Comparison of ENCODE assay signal across 8 cellular contexts in genomic region chr12:132356686-132357622, GRCh38. TPM values are rescaled to one million over a fixed set of nuclear protein-coding genes. Genes with fewer than 3 reads are reported as not detected.
DNase-seq lines count a peak whose midpoint lies in the region; ATAC-seq and TF ChIP-seq lines count a peak whose summit lies in the region.

No MANE protein-coding gene starts in this region.

- DNase-seq in A172 (ENCODE audit: low spot score) (peak; percentile 80), HCT116 (ENCODE audit: low read depth, low spot score) (peak; percentile 22), WTC11 (ENCODE audit: low spot score) (no peak), hepatocyte (ENCODE audit: low spot score) (peak; percentile 83), tibial artery (no peak), NCI-H1930 (lab: John Stamatoyannopoulos, UW) (no peak), GF-D8 (lab: John Stamatoyannopoulos, UW) (no peak)
- DNase-seq in activated CD4-positive, alpha-beta T cell treated with anti-CD3 and anti-CD28 coated beads, Interleukin-2, amount 10 ng/mL, durations not matched to agents 7 days and 5 days = no peak

- H4K20me1 ChIP-seq in HCT116 (ENCODE audit: insufficient read depth) (no peaks in the 10 kb centered on the region), hepatocyte (ENCODE audit: insufficient read depth, poor library complexity, severe bottlenecking) (no peaks in the 10 kb centered on the region)

- H3K4me1 ChIP-seq in HCT116 (ENCODE audit: control insufficient read depth in 1 of 2, insufficient read depth in 2 of 2, low read length in 2 of 2) (peaks cover 7 to 14% of the 10 kb centered on the region in 2 experiments; a peak in 3 of 4 replicates), hepatocyte (ENCODE audit: insufficient read depth) (peaks cover 4% of the 10 kb centered on the region), tibial artery (no peaks in the 10 kb centered on the region)

- ATAC-seq in HCT116 (peak; percentile 98), WTC11 (peak; percentile 57)

- H3K4me3 Mint-ChIP-seq in WTC11 = no peak overlapping the region
- no peak overlapping the region for H3K4me3 Mint-ChIP-seq in activated CD4-positive, alpha-beta T cell treated with anti-CD3 and anti-CD28 coated beads, Interleukin-2, amount 10 ng/mL, durations not matched to agents 7 days and 5 days

- H3K9me3 Mint-ChIP-seq in WTC11 = peaks cover 5% of the 10 kb centered on the region; the same call in 1 of the 2 replicates
- peaks cover 4% of the 10 kb centered on the region for H3K9me3 Mint-ChIP-seq in activated CD4-positive, alpha-beta T cell treated with anti-CD3 and anti-CD28 coated beads, Interleukin-2, amount 10 ng/mL, durations not matched to agents 7 days and 5 days

- peaks cover 4% of the 10 kb centered on the region for H3K36me3 Mint-ChIP-seq in WTC11
- peaks cover 2% of the 10 kb centered on the region for H3K36me3 Mint-ChIP-seq in activated CD4-positive, alpha-beta T cell treated with anti-CD3 and anti-CD28 coated beads, Interleukin-2, amount 10 ng/mL, durations not matched to agents 7 days and 5 days (ENCODE audit: low read depth)

- H3K4me3 ChIP-seq in HCT116 (replicated peaks in 1 of 2; ENCODE audit: low read depth in 1 of 2, low read length in 2 of 2) (peak overlapping the region in 1 of 2 experiments; percentile 41; a peak in 2 of 4 replicates), hepatocyte (no peak overlapping the region), tibial artery (no peak overlapping the region)

- CTCF ChIA-PET in HCT116 (lab: Charles Lee) = no interaction called here
- CTCF ChIA-PET in WTC11 (lab: Charles Lee) = interaction anchor here (0.7 to 1.3 kb wide), 4 partner anchors 13 to 74 kb away, joined by 3 to 7 read pairs (median 3); no protein-coding TSS in a partner anchor
- CTCF ChIA-PET in activated CD4-positive, alpha-beta T cell treated with anti-CD3 and anti-CD28 coated beads, Interleukin-2, amount 10 ng/mL, durations not matched to agents 7 days and 5 days (lab: Charles Lee) = no interaction called here

- H3K9me2 ChIP-seq in HCT116 (ENCODE audit: insufficient read depth) (no peaks in the 10 kb centered on the region), hepatocyte (replicated peaks; ENCODE audit: insufficient read depth) (no peaks in the 10 kb centered on the region)

- intact Hi-C loops in HCT116 (cut with micrococcal nuclease) (loop anchor here (5.0 kb wide), 1 partner anchor 70 kb away; no protein-coding TSS in a partner anchor), tibial artery (cut with DNase I; ENCODE audit: low total_unique reads) (no loop called here)

- H2AFZ ChIP-seq in HCT116 (ENCODE audit: low read depth, low read length, poor library complexity, severe bottlenecking) = peak overlapping the region; percentile 99
- no peak overlapping the region for H2AFZ ChIP-seq in hepatocyte

- H3K4me1 Mint-ChIP-seq in WTC11 = peaks cover 6% of the 10 kb centered on the region
- no peaks in the 10 kb centered on the region for H3K4me1 Mint-ChIP-seq in activated CD4-positive, alpha-beta T cell treated with anti-CD3 and anti-CD28 coated beads, Interleukin-2, amount 10 ng/mL, durations not matched to agents 7 days and 5 days

- POLR2A ChIA-PET in HCT116 (lab: Charles Lee) (no interaction called here), WTC11 (lab: Charles Lee) (no interaction called here)
- POLR2A ChIA-PET in activated CD4-positive, alpha-beta T cell treated with anti-CD3 and anti-CD28 coated beads, Interleukin-2, amount 10 ng/mL, durations not matched to agents 7 days and 5 days (lab: Charles Lee) = no interaction called here

- H3K9ac ChIP-seq in HCT116 (ENCODE audit: low read length) = peak overlapping the region; percentile 36

- TF ChIP-seq CTCF in HCT116 (IDR thresholded peaks at IDR 0.05 in 2 of 3, conservative IDR thresholded peaks at IDR 0.05 in 1 of 3; ENCODE audit: borderline replicate concordance in 1 of 3, insufficient read depth in 1 of 3, low read depth in 2 of 3, low read length in 2 of 3) (no peak), WTC11 (IDR thresholded peaks at IDR 0.05) (no peak), hepatocyte (IDR thresholded peaks at IDR 0.05; ENCODE audit: poor library complexity) (no peak), tibial artery (IDR thresholded peaks at IDR 0.05) (no peak)

- H3K9me3 ChIP-seq in HCT116 (ENCODE audit: control insufficient read depth in 1 of 2, insufficient read depth in 1 of 2, low read depth in 1 of 2, low read length in 2 of 2) (no peaks in the 10 kb centered on the region; a peak in 1 of 4 replicates), hepatocyte (ENCODE audit: low read depth) (no peaks in the 10 kb centered on the region), tibial artery (peaks cover 0 to 6% (median 0%) of the 10 kb centered on the region in 3 donors)

- no peak overlapping the region for H3K27ac Mint-ChIP-seq in WTC11
- H3K27ac Mint-ChIP-seq in activated CD4-positive, alpha-beta T cell treated with anti-CD3 and anti-CD28 coated beads, Interleukin-2, amount 10 ng/mL, durations not matched to agents 7 days and 5 days = no peak overlapping the region

- RAD21 ChIA-PET in HCT116 (lab: Charles Lee; ENCODE audit: low non-redundant PET in 1 of 2, low total read pairs in 2 of 2, uncharacterized antibody in 2 of 2, unreplicated experiment in 2 of 2) = no interaction called here

- H3K4me2 ChIP-seq in HCT116 (ENCODE audit: low read length) (peak overlapping the region; percentile 77), hepatocyte (no peak overlapping the region)

- H3K27ac ChIP-seq in HCT116 (ENCODE audit: low read depth, low read length) (peak overlapping the region; percentile 25; the same call in 1 of the 2 replicates), hepatocyte (no peak overlapping the region), tibial artery (no peak overlapping the region)

- TF ChIP-seq POLR2A in HCT116 (IDR thresholded peaks at IDR 0.05; ENCODE audit: borderline replicate concordance, extremely low read depth, insufficient read depth, insufficient read length) = no peak

- H3K27me3 ChIP-seq in HCT116 (ENCODE audit: insufficient read depth, low read length) = no peaks in the 10 kb centered on the region
- H3K27me3 ChIP-seq in hepatocyte = peaks cover 7% of the 10 kb centered on the region
- H3K27me3 ChIP-seq in tibial artery = peaks cover 0 to 54% of the 10 kb centered on the region in 2 donors

- WGBS in hepatocyte (ENCODE audit: low lambda C conversion rate, missing lambda C conversion rate) = 56% methylated on average over 37 of the region's 37 CpGs

- peaks cover 37% of the 10 kb centered on the region for H3K27me3 Mint-ChIP-seq in WTC11 (ENCODE audit: low read depth)
- H3K27me3 Mint-ChIP-seq in activated CD4-positive, alpha-beta T cell treated with anti-CD3 and anti-CD28 coated beads, Interleukin-2, amount 10 ng/mL, durations not matched to agents 7 days and 5 days = no peaks in the 10 kb centered on the region

- BruUV-seq in HCT116 (replicated peaks; lab: Mats Ljungman, UMichigan) = no TSS peak

- H3K36me3 ChIP-seq in HCT116 (ENCODE audit: control insufficient read depth in 1 of 2, insufficient read depth in 2 of 2, low read length in 2 of 2) (no peaks in the 10 kb centered on the region), hepatocyte (replicated peaks; ENCODE audit: insufficient read depth, low read depth) (no peaks in the 10 kb centered on the region), tibial artery (no peaks in the 10 kb centered on the region)

- no peak for TF ChIP-seq RAD21 in HCT116 (IDR thresholded peaks at IDR 0.05; ENCODE audit: low read depth)

- H3K79me2 ChIP-seq in HCT116 (ENCODE audit: insufficient read depth, low read length) (no peaks in the 10 kb centered on the region), hepatocyte (no peaks in the 10 kb centered on the region)

TF ChIP-seq in HCT116, 20 proteins besides CTCF, POLR2A, EP300 and RAD21 (continues in another document):
- TF ChIP-seq ELF1 (IDR thresholded peaks at IDR 0.05; ENCODE audit: borderline replicate concordance, low read depth) (no peak), MAX (IDR thresholded peaks at IDR 0.05) (no peak), JUND (IDR thresholded peaks at IDR 0.05) (no peak), SRF (IDR thresholded peaks at IDR 0.05; ENCODE audit: low read depth) (no peak)

TF ChIP-seq in WTC11, 78 proteins besides CTCF, POLR2A, EP300 and RAD21:
- peak; percentile 4; the same call in 1 of the 2 replicates for TF ChIP-seq ZNF423 (CRISPR knock-in tag; IDR thresholded peaks at IDR 0.05)
- TF ChIP-seq AFF4 (CRISPR knock-in tag; IDR thresholded peaks at IDR 0.05; ENCODE audit: borderline replicate concordance) = no peak

RNA-seq across cellular contexts. Expression of gene GALNT9, which starts 27.6 kb away (rescaled TPM):
- total RNA-seq in A172 (2014; rRNA removed; shearing (Covaris generic)) = 2.4 and 11.5 TPM in 2 replicates
- 2.6 TPM for total RNA-seq in HCT116 (2021; ENCODE audit: unreplicated experiment)
- polyA plus RNA-seq in HCT116 (2012) = 1.6 and 2.6 TPM in 2 replicates
- 0.66 to 1.1 TPM (median 0.90 TPM) in 3 replicates for total RNA-seq in WTC11 (2021)
- total RNA-seq in hepatocyte = 2.2 and 3.9 TPM in 2 replicates
- 3.0 and 4.7 TPM in 2 replicates for polyA plus RNA-seq in hepatocyte
- total RNA-seq in activated CD4-positive, alpha-beta T cell treated with anti-CD3 and anti-CD28 coated beads, Interleukin-2, amount 10 ng/mL, durations not matched to agents 7 days and 5 days = not detected

Comparison
In these comparisons a context has a peak if more than half of its experiments do, and no peak if none do; other contexts are left out.
1. DNase-seq: peak in A172 (single experiment), HCT116 (single experiment) and hepatocyte (single experiment); none in WTC11 (single experiment), tibial artery (0 of 2), NCI-H1930 (0 of 2), activated CD4-positive, alpha-beta T cell treated with anti-CD3 and anti-CD28 coated beads, Interleukin-2, amount 10 ng/mL, durations not matched to agents 7 days and 5 days (single experiment) and GF-D8 (single experiment).